ENCODE assay signal across 23 cellular contexts in the genomic region with DNA sequence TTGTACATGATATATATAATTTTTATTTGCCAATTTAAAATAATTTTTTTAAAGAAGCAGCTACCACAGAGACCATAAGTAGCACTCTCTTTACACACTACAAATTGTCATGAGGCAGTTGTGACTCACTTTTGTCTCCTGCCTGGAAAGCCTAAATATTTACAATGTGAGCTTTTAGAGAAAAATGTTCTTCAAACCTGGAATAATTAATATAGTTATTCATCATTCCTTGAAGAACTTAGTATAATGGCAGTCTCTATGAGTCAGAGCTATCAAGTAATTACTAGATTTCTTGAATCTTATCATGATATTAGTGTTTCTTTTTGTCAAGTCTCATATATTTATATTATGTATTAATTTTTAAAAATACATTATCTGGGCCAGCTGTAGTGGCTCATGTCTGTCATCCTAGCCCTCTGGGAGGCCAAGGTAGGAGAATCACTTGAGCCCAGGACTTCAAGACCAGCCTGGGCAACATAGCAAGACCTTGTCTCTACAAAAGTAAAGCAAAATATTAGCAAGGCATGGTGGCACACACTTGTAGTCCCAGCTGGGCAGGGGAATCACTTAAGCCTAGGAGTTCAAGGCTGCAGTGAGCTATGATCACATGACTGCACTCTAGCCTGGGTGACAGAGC.
DNase-seq lines count a peak whose midpoint lies in the region; ATAC-seq, FAIRE-seq and TF ChIP-seq lines count a peak whose summit lies in the region.
"Had no signal": no experiment of that assay in that cellular context is flagged by ENCODE, and none has a peak within 500 bp of the region (broad histone marks: within the 10 kb centered on the region; RNA-seq: fewer than 3 reads in every experiment).

No MANE protein-coding gene starts in this region.

- H3K4me2 ChIP-seq in PC-3 (ENCODE audit: low read length) (peak overlapping the region; percentile 56), K562 (ENCODE audit: insufficient read depth, low read length) (no peak overlapping the region)

- TF ChIP-seq CTCF in PC-3 (conservative IDR thresholded peaks at IDR 0.05; ENCODE audit: low read depth, low read length) (no peak), K562 (IDR thresholded peaks at IDR 0.05 in 2 of 3, conservative IDR thresholded peaks at IDR 0.05 in 1 of 3; ENCODE audit: insufficient read depth in 2 of 3, low read depth in 1 of 3, low read length in 3 of 3) (no peak), D721Med (IDR thresholded peaks at IDR 0.05; ENCODE audit: insufficient read depth, missing control alignments) (no peak), uterus (IDR thresholded peaks at IDR 0.05) (no peak)

- ATAC-seq in PC-3, result peak; percentile 96
- ATAC-seq in K562, result no peak
- ATAC-seq: activated CD8-positive, alpha-beta T cell treated with anti-CD3 and anti-CD28 coated beads for 36 hours; activated T-cell treated with anti-CD3 and anti-CD28 coated beads, Interleukin-2, amount 50 U/mL, for 72 hours; psoas muscle had no signal

- DNase-seq in EH (ENCODE audit: low read depth) (peak; percentile 76), PC-3 (peak; percentile 80), K562 (ENCODE audit: extremely low read depth in 1 of 4, low spot score in 3 of 4) (no peak), kidney glomerular epithelial cell (lab: John Stamatoyannopoulos, UW) (peak; percentile 11), D721Med (ENCODE audit: insufficient read length, low spot score) (no peak), Ammon's horn (ENCODE audit: low spot score) (no peak), uterus (no peak), iPS-NIHi7 (ENCODE audit: extremely low spot score) (no peak)
- DNase-seq: activated CD4-positive, CD25-positive, alpha-beta regulatory T cell; activated CD8-positive, alpha-beta T cell treated with anti-CD3 and anti-CD28 coated beads for 36 hours; activated naive CD8-positive, alpha-beta T cell treated with anti-CD3 and anti-CD28 coated beads, Interleukin-2, amount 10 ng/mL, durations not matched to agents 7 days and 5 days; activated T-cell treated with anti-CD3 and anti-CD28 coated beads, Interleukin-2, amount 50 U/mL, for 72 hours; BE2C; caudate nucleus; effector CD4-positive, alpha-beta T cell; esophagus squamous epithelium; hypothalamus; MV-4-11; NCI-H187; psoas muscle; Right ventricle myocardium superior; stimulated activated CD8-positive, alpha-beta memory T cell treated with anti-CD3 and anti-CD28 coated beads, Interleukin-4, amount 100 ng/mL, for 48 hours had no signal

- H4K20me1 ChIP-seq in PC-3 (ENCODE audit: low read length) (no peaks in the 10 kb centered on the region), K562 (replicated peaks; ENCODE audit: control insufficient read depth, insufficient read depth, low read length) (no peaks in the 10 kb centered on the region)

- H3K27ac ChIP-seq in PC-3 (ENCODE audit: low read length) (peak overlapping the region; percentile 40), K562 (ENCODE audit: extremely low read depth, low read depth, low read length) (no peak overlapping the region), uterus (no peak overlapping the region)
- H3K27ac ChIP-seq: esophagus squamous epithelium, psoas muscle, suprapubic skin had no signal

- no peak for TF ChIP-seq RAD21 in K562 (CRISPR knock-in tag; conservative IDR thresholded peaks at IDR 0.05 in 1 of 2, IDR thresholded peaks at IDR 0.05 in 1 of 2)

- intact Hi-C loops in PC-3 (cut with micrococcal nuclease), result no loop called here
- intact Hi-C loops in K562 (cut with micrococcal nuclease), result loop anchor here (5.0 kb wide), 1 partner anchor 66 kb away; no protein-coding TSS in a partner anchor
- intact Hi-C loops in uterus (cut with DNase I; ENCODE audit: low total_unique reads), result no loop called here

- POLR2A ChIA-PET in PC-3 (lab: Charles Lee; ENCODE audit: unreplicated experiment) (no interaction called here), K562 (lab: Yijun Ruan, JAX) (interaction anchor here (1.4 to 2.0 kb wide), 2 partner anchors 11 to 77 kb away, joined by 5 read pairs; no protein-coding TSS in a partner anchor)

- CTCF ChIA-PET in PC-3 (lab: Charles Lee), result interaction anchor here (0.7 to 0.8 kb wide), 2 partner anchors 36 to 135 kb away, joined by 3 to 6 read pairs; no protein-coding TSS in a partner anchor
- CTCF ChIA-PET in K562 (lab: Yijun Ruan, JAX; ENCODE audit: low intra/inter-chr PET ratio), result no interaction called here

- H3K9ac ChIP-seq in PC-3 (ENCODE audit: low read length) (0 out of 2 replicates have a peak overlapping the region, but pooled peaks have one; percentile 1), K562 (ENCODE audit: insufficient read depth in 1 of 2, low read depth in 2 of 2, low read length in 2 of 2) (no peak overlapping the region)

- H2AFZ ChIP-seq in PC-3 (ENCODE audit: low read length), result no peak overlapping the region; the same call in 1 of the 2 replicates
- H2AFZ ChIP-seq in K562 (ENCODE audit: low read depth, low read length), result no peak overlapping the region

- FAIRE-seq in K562 (lab: Jason Lieb, UNC), result no peak
- no peak for FAIRE-seq in D721Med (lab: Jason Lieb, UNC)

- H3K79me2 ChIP-seq in PC-3 (ENCODE audit: low read length) (no peaks in the 10 kb centered on the region), K562 (ENCODE audit: control insufficient read depth, insufficient read depth, low read length) (no peaks in the 10 kb centered on the region)

- H3K9me2 ChIP-seq in PC-3 (replicated peaks; ENCODE audit: low read length), result no peaks in the 10 kb centered on the region

- no peak for TF ChIP-seq EP300 in K562 (IDR thresholded peaks at IDR 0.05; ENCODE audit: low read length)

- H3K4me1 ChIP-seq in PC-3 (ENCODE audit: insufficient read depth, low read length) (peaks cover 16% of the 10 kb centered on the region), K562 (replicated peaks in 1 of 2; ENCODE audit: control insufficient read depth in 2 of 2, insufficient read depth in 2 of 2, low read length in 2 of 2) (no peaks in the 10 kb centered on the region), uterus (no peaks in the 10 kb centered on the region)
- H3K4me1 ChIP-seq: esophagus squamous epithelium, psoas muscle, suprapubic skin had no signal

- H3K36me3 ChIP-seq in PC-3 (ENCODE audit: low read depth, low read length) (no peaks in the 10 kb centered on the region), K562 (ENCODE audit: control insufficient read depth, insufficient read depth, low read length) (no peaks in the 10 kb centered on the region), uterus (no peaks in the 10 kb centered on the region)
- H3K36me3 ChIP-seq: BE2C, esophagus squamous epithelium, suprapubic skin had no signal

- no peaks in the 10 kb centered on the region for H3F3A ChIP-seq in PC-3 (ENCODE audit: low read length, unreplicated experiment)

- BruUV-seq in PC-3 (replicated peaks; lab: Mats Ljungman, UMichigan) (no TSS peak), K562 (replicated peaks; lab: Mats Ljungman, UMichigan) (no TSS peak)

- H3K9me3 ChIP-seq in PC-3 (ENCODE audit: low read length), result no peaks in the 10 kb centered on the region
- H3K9me3 ChIP-seq in K562 (replicated peaks; ENCODE audit: control insufficient read depth, insufficient read depth, low read depth, low read length), result no peaks in the 10 kb centered on the region
- no peaks in the 10 kb centered on the region for H3K9me3 ChIP-seq in uterus
- H3K9me3 ChIP-seq: BE2C, esophagus squamous epithelium, psoas muscle, suprapubic skin had no signal

- H3K9me1 ChIP-seq in K562 (ENCODE audit: control insufficient read depth, insufficient read depth, low read length), result no peaks in the 10 kb centered on the region

- no peak overlapping the region for H3K4me3 ChIP-seq in PC-3 (ENCODE audit: low read length)
- H3K4me3 ChIP-seq in K562, result no peak overlapping the region
- no peak overlapping the region for H3K4me3 ChIP-seq in uterus
- H3K4me3 ChIP-seq: esophagus squamous epithelium, psoas muscle, suprapubic skin had no signal

- in situ Hi-C loops in K562 (cut with MboI), result no loop called here

- H3K27me3 ChIP-seq in PC-3 (ENCODE audit: low read length), result no peaks in the 10 kb centered on the region
- no peaks in the 10 kb centered on the region for H3K27me3 ChIP-seq in K562 (ENCODE audit: control insufficient read depth in 2 of 2, insufficient read depth in 2 of 2, low read length in 2 of 2)
- H3K27me3 ChIP-seq in uterus, result no peaks in the 10 kb centered on the region
- H3K27me3 ChIP-seq: BE2C, esophagus squamous epithelium, suprapubic skin had no signal

- TF ChIP-seq POLR2A in K562 (conservative IDR thresholded peaks at IDR 0.05) (no peak), uterus (IDR thresholded peaks at IDR 0.05) (no peak)

TF ChIP-seq in K562, 482 proteins besides CTCF, POLR2A, EP300 and RAD21:
- TF ChIP-seq ZNF699 (CRISPR knock-in tag; IDR thresholded peaks at IDR 0.05; ENCODE audit: insufficient replicate concordance), result no peak
- TF ChIP-seq, protein P1, sequence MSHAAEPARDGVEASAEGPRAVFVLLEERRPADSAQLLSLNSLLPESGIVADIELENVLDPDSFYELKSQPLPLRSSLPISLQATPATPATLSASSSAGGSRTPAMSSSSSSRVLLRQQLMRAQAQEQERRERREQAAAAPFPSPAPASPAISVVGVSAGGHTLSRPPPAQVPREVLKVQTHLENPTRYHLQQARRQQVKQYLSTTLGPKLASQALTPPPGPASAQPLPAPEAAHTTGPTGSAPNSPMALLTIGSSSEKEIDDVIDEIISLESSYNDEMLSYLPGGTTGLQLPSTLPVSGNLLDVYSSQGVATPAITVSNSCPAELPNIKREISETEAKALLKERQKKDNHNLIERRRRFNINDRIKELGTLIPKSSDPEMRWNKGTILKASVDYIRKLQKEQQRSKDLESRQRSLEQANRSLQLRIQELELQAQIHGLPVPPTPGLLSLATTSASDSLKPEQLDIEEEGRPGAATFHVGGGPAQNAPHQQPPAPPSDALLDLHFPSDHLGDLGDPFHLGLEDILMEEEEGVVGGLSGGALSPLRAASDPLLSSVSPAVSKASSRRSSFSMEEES (CRISPR knock-in tag; IDR thresholded peaks at IDR 0.05), result peak; percentile 50

Comparison
In these comparisons a context has a peak if more than half of its experiments do, and no peak if none do; other contexts are left out.
1. DNase-seq: peak in EH (single experiment), PC-3 (single experiment) and kidney glomerular epithelial cell (single experiment); none in K562 (0 of 4), D721Med (single experiment), Ammon's horn (single experiment), uterus (0 of 2) and iPS-NIHi7 (single experiment).